In genomic region chr12:1444142-1444516, GRCh38 we compare ENCODE assay signal across 16 cellular contexts.
DNase-seq lines count a peak whose midpoint lies in the region; ATAC-seq and TF ChIP-seq lines count a peak whose summit lies in the region.
"Had no signal": no experiment of that assay in that cellular context is flagged by ENCODE, and none has a peak within 500 bp of the region (broad histone marks: within the 10 kb centered on the region; RNA-seq: fewer than 3 reads in every experiment).

No MANE protein-coding gene starts in this region.

- TF ChIP-seq EP300 in gastroesophageal sphincter (IDR thresholded peaks at IDR 0.05) = no peak

- 21 to 45% methylated on average over 6 of the region's 6 CpGs for WGBS in gastroesophageal sphincter (ENCODE audit: low coverage in 1 of 2), 2 donors

- no peaks in the 10 kb centered on the region for H3K9me3 ChIP-seq in gastroesophageal sphincter

- TF ChIP-seq POLR2A in gastroesophageal sphincter (IDR thresholded peaks at IDR 0.05) = no peak

- DNase-seq in neural crest cell (ENCODE audit: low read depth, low spot score) (no peak), type B pancreatic cell (ENCODE audit: extremely low spot score, unreplicated experiment) (no peak), NCI-H1694 (lab: John Stamatoyannopoulos, UW) (no peak), SW480 (ENCODE audit: low spot score) (no peak)
- DNase-seq: activated B cell treated with CpG ODN at 0.5 μM for 24 hours; activated CD4-positive, alpha-beta memory T cell treated with anti-CD3 and anti-CD28 coated beads, Interleukin-2, amount 10 ng/mL, durations not matched to agents 7 days and 5 days; activated naive CD4-positive, alpha-beta T cell treated with anti-CD3 and anti-CD28 coated beads, Interleukin-2, amount 50 U/mL, for 16 hours; activated T-cell treated with anti-CD3 and anti-CD28 coated beads, Interleukin-2, amount 50 U/mL, for 24 hours; KBM-7; NCI-H1092; NCI-H526; SHP77 treated with DMSO at 0.1 percent for 48 hours had no signal

- peaks cover 0 to 22% (median 0%) of the 10 kb centered on the region in 3 donors for H3K4me1 ChIP-seq in gastroesophageal sphincter

- H3K4me1 Mint-ChIP-seq in brain (peaks cover 14% of the 10 kb centered on the region), neural crest cell (peaks cover 19% of the 10 kb centered on the region), type B pancreatic cell (ENCODE audit: unreplicated experiment) (peaks cover 10% of the 10 kb centered on the region)
- H3K4me1 Mint-ChIP-seq: activated CD4-positive, alpha-beta memory T cell treated with anti-CD3 and anti-CD28 coated beads, Interleukin-2, amount 10 ng/mL, durations not matched to agents 7 days and 5 days had no signal

- peak overlapping the region; percentile 81 to 88 (median 82) for H3K27ac ChIP-seq in gastroesophageal sphincter

- H3K36me3 ChIP-seq in gastroesophageal sphincter = peaks cover 0 to 25% of the 10 kb centered on the region in 2 donors

- H3K4me3 ChIP-seq in gastroesophageal sphincter = peak overlapping the region; percentile 20 to 38

- ATAC-seq in gastroesophageal sphincter (peak; percentile 10), HG03354 (IDR thresholded peaks at IDR 0.05; ENCODE audit: poor library complexity, severe bottlenecking, unreplicated experiment) (no peak)

- TF ChIP-seq CTCF in brain (conservative IDR thresholded peaks at IDR 0.05) (no peak), gastroesophageal sphincter (IDR thresholded peaks at IDR 0.05) (no peak), neural crest cell (conservative IDR thresholded peaks at IDR 0.05) (no peak), type B pancreatic cell (conservative IDR thresholded peaks at IDR 0.05) (no peak)

- H3K27ac Mint-ChIP-seq in brain (peak overlapping the region in 3 of 5 experiments; percentile 14 to 45 (median 19)), neural crest cell (ENCODE audit: unreplicated experiment) (peak overlapping the region; percentile 35), type B pancreatic cell (peak overlapping the region; percentile 87)
- H3K27ac Mint-ChIP-seq: activated B cell treated with CpG ODN at 0.5 μM for 24 hours; activated CD4-positive, alpha-beta memory T cell treated with anti-CD3 and anti-CD28 coated beads, Interleukin-2, amount 10 ng/mL, durations not matched to agents 7 days and 5 days; activated T-cell treated with anti-CD3 and anti-CD28 coated beads, Interleukin-2, amount 50 U/mL, for 24 hours had no signal

- H3K4me3 Mint-ChIP-seq in brain = peak overlapping the region in 1 of 5 experiments; percentile 38
- H3K4me3 Mint-ChIP-seq in neural crest cell = no peak overlapping the region
- peak overlapping the region; percentile 48 for H3K4me3 Mint-ChIP-seq in type B pancreatic cell
- H3K4me3 Mint-ChIP-seq: activated B cell treated with CpG ODN at 0.5 μM for 24 hours; activated CD4-positive, alpha-beta memory T cell treated with anti-CD3 and anti-CD28 coated beads, Interleukin-2, amount 10 ng/mL, durations not matched to agents 7 days and 5 days; activated T-cell treated with anti-CD3 and anti-CD28 coated beads, Interleukin-2, amount 50 U/mL, for 24 hours had no signal

- H3K27me3 ChIP-seq in gastroesophageal sphincter = no peaks in the 10 kb centered on the region
- H3K27me3 ChIP-seq: dorsolateral prefrontal cortex had no signal

- no peaks in the 10 kb centered on the region for H3K27me3 Mint-ChIP-seq in brain
- H3K27me3 Mint-ChIP-seq in neural crest cell (ENCODE audit: low read depth) = no peaks in the 10 kb centered on the region
- no peaks in the 10 kb centered on the region for H3K27me3 Mint-ChIP-seq in type B pancreatic cell
- H3K27me3 Mint-ChIP-seq: activated B cell treated with CpG ODN at 0.5 μM for 24 hours; activated CD4-positive, alpha-beta memory T cell treated with anti-CD3 and anti-CD28 coated beads, Interleukin-2, amount 10 ng/mL, durations not matched to agents 7 days and 5 days; activated T-cell treated with anti-CD3 and anti-CD28 coated beads, Interleukin-2, amount 50 U/mL, for 24 hours had no signal

- H3K9me3 Mint-ChIP-seq in brain (no peaks in the 10 kb centered on the region), neural crest cell (no peaks in the 10 kb centered on the region), type B pancreatic cell (no peaks in the 10 kb centered on the region)
- H3K9me3 Mint-ChIP-seq: activated B cell treated with CpG ODN at 0.5 μM for 24 hours; activated CD4-positive, alpha-beta memory T cell treated with anti-CD3 and anti-CD28 coated beads, Interleukin-2, amount 10 ng/mL, durations not matched to agents 7 days and 5 days; activated T-cell treated with anti-CD3 and anti-CD28 coated beads, Interleukin-2, amount 50 U/mL, for 24 hours had no signal

- H3K36me3 Mint-ChIP-seq in brain = peaks cover 41% of the 10 kb centered on the region
- peaks cover 5% of the 10 kb centered on the region for H3K36me3 Mint-ChIP-seq in neural crest cell (ENCODE audit: low read depth)
- peaks cover 41% of the 10 kb centered on the region for H3K36me3 Mint-ChIP-seq in type B pancreatic cell

Comparison
In these comparisons a context has a peak if more than half of its experiments do, and no peak if none do; other contexts are left out.
1. H3K27ac Mint-ChIP-seq: peak in every context shown above with its lines; median percentile 87 in type B pancreatic cell; 35 in neural crest cell; 19 in brain.